7 cellular contexts compared by ENCODE assay signal in genomic region chr1:30651395-30651794, GRCh38.
DNase-seq lines count a peak whose midpoint lies in the region; ATAC-seq and TF ChIP-seq lines count a peak whose summit lies in the region.
"Not testable (repeated sequence)": the region's sequence is repeated elsewhere in the genome, so short reads cannot be mapped to it uniquely, and the experiment has no call there.

No MANE protein-coding gene starts in this region.

- not testable (repeated sequence) for TF ChIP-seq CTCF in DND-41 (IDR thresholded peaks at IDR 0.05; ENCODE audit: borderline replicate concordance, extremely low read depth, low read length, poor library complexity, severe bottlenecking); chondrocyte (IDR thresholded peaks at IDR 0.05); vagina (IDR thresholded peaks at IDR 0.05)

- not testable (repeated sequence) for ATAC-seq in DND-41 (ENCODE audit: insufficient read depth, low read depth)
- peak; percentile 7 for ATAC-seq in stimulated activated naive CD8-positive, alpha-beta T cell treated with anti-CD3 and anti-CD28 coated beads, Interleukin-15, amount 100 ng/mL, for 72 hours

- TF ChIP-seq POLR2A in vagina (IDR thresholded peaks at IDR 0.05), result not testable (repeated sequence)

- not testable (repeated sequence) for H3K4me3 Mint-ChIP-seq in chondrocyte (ENCODE audit: unreplicated experiment); stimulated activated naive CD8-positive, alpha-beta T cell treated with anti-CD3 and anti-CD28 coated beads, Interleukin-15, amount 100 ng/mL, for 72 hours

- not testable (repeated sequence) for H3K4me2 ChIP-seq in DND-41 (ENCODE audit: insufficient read depth, low read length); neuronal stem cell (ENCODE audit: insufficient read depth, low read length, poor library complexity, severe bottlenecking)

- H4K20me1 ChIP-seq in DND-41 (ENCODE audit: insufficient read depth, low read length), result not testable (repeated sequence)

- not testable (repeated sequence) for H3K14ac ChIP-seq in neuronal stem cell (ENCODE audit: low read length)

- not testable (repeated sequence) for H3K4me3 ChIP-seq in DND-41 (ENCODE audit: low read depth in 1 of 2, low read length in 2 of 2); neuronal stem cell (ENCODE audit: low read length in 2 of 2)
- peak overlapping the region in 1 of 2 donors; percentile 3 for H3K4me3 ChIP-seq in vagina

- not testable (repeated sequence) for H3K4me1 ChIP-seq in DND-41 (ENCODE audit: insufficient read depth, low read length)
- peaks cover 0 to 10% of the 10 kb centered on the region in 2 donors for H3K4me1 ChIP-seq in neuronal stem cell (ENCODE audit: control insufficient read depth in 2 of 2, insufficient read depth in 1 of 2, low read depth in 1 of 2, low read length in 2 of 2)
- H3K4me1 ChIP-seq in vagina, result peaks cover 26% of the 10 kb centered on the region

- H2AK5ac ChIP-seq in neuronal stem cell (ENCODE audit: low read depth, low read length), result peak overlapping the region; percentile 50

- intact Hi-C loops in vagina (cut with DNase I), result not testable (repeated sequence)

- H3K27me3 Mint-ChIP-seq in chondrocyte (ENCODE audit: low read depth), result peaks cover 26% of the 10 kb centered on the region
- peaks cover 42% of the 10 kb centered on the region for H3K27me3 Mint-ChIP-seq in stimulated activated naive CD8-positive, alpha-beta T cell treated with anti-CD3 and anti-CD28 coated beads, Interleukin-15, amount 100 ng/mL, for 72 hours

- not testable (repeated sequence) for H3K9ac ChIP-seq in DND-41 (ENCODE audit: low read depth, low read length)
- peak overlapping the region; percentile 30 for H3K9ac ChIP-seq in neuronal stem cell (ENCODE audit: low read depth, low read length, poor library complexity)

- peak overlapping the region; percentile 69 for H2BK15ac ChIP-seq in neuronal stem cell (ENCODE audit: low read length)

- H3K36me3 ChIP-seq in DND-41 (ENCODE audit: insufficient read depth, low read length); neuronal stem cell (replicated peaks in 1 of 2; ENCODE audit: control insufficient read depth in 2 of 2, insufficient read depth in 2 of 2, low read length in 2 of 2); vagina: not testable (repeated sequence)

- H3K9me3 ChIP-seq in DND-41 (ENCODE audit: insufficient read depth, low read length, severe bottlenecking); neuronal stem cell (replicated peaks in 1 of 2; ENCODE audit: control insufficient read depth in 2 of 2, insufficient read depth in 1 of 2, low read depth in 1 of 2, low read length in 2 of 2); vagina: not testable (repeated sequence)

- not testable (repeated sequence) for H4K91ac ChIP-seq in neuronal stem cell (ENCODE audit: low read depth, low read length, poor library complexity)

- H3K27ac Mint-ChIP-seq in chondrocyte (ENCODE audit: unreplicated experiment), result not testable (repeated sequence)
- H3K27ac Mint-ChIP-seq in stimulated activated naive CD8-positive, alpha-beta T cell treated with anti-CD3 and anti-CD28 coated beads, Interleukin-15, amount 100 ng/mL, for 72 hours, result peak overlapping the region in 1 of 2 donors; percentile 83

- no CpG with 5 or more reads among the region's 5 CpGs for WGBS in neuronal stem cell (ENCODE audit: extremely low coverage in 2 of 2, insufficient read length in 2 of 2, insufficient replicate concordance in 1 of 2), 2 donors

- not testable (repeated sequence) for H3K79me1 ChIP-seq in neuronal stem cell (ENCODE audit: low read depth, low read length)

- not testable (repeated sequence) for H3K9me3 Mint-ChIP-seq in chondrocyte (ENCODE audit: low read depth); stimulated activated naive CD8-positive, alpha-beta T cell treated with anti-CD3 and anti-CD28 coated beads, Interleukin-15, amount 100 ng/mL, for 72 hours

- DNase-seq in DND-41 (peak; percentile 24), NCI-H1436 (lab: John Stamatoyannopoulos, UW) (peak; percentile 16), chondrocyte (ENCODE audit: low spot score) (peak; percentile 40)
- not testable (repeated sequence) for DNase-seq in epithelial cell of prostate (ENCODE audit: low read depth, low spot score); neuronal stem cell (ENCODE audit: low spot score); stimulated activated naive CD8-positive, alpha-beta T cell treated with anti-CD3 and anti-CD28 coated beads, Interleukin-15, amount 100 ng/mL, for 72 hours; vagina (ENCODE audit: extremely low spot score in 2 of 2)

- not testable (repeated sequence) for H3K79me2 ChIP-seq in DND-41 (ENCODE audit: insufficient read depth, low read length)

- H2BK120ac ChIP-seq in neuronal stem cell (ENCODE audit: low read depth, low read length), result not testable (repeated sequence)

- not testable (repeated sequence) for H3K36me3 Mint-ChIP-seq in chondrocyte (ENCODE audit: low read depth)

- H3K23ac ChIP-seq in neuronal stem cell (ENCODE audit: low read depth, low read length, poor library complexity), result peak overlapping the region; percentile 86

- H3K4me1 Mint-ChIP-seq in chondrocyte (ENCODE audit: low read depth), result not testable (repeated sequence)
- peaks cover 26% of the 10 kb centered on the region for H3K4me1 Mint-ChIP-seq in stimulated activated naive CD8-positive, alpha-beta T cell treated with anti-CD3 and anti-CD28 coated beads, Interleukin-15, amount 100 ng/mL, for 72 hours

- not testable (repeated sequence) for H4K8ac ChIP-seq in neuronal stem cell (ENCODE audit: low read depth, low read length)

- H3K27me3 ChIP-seq in DND-41 (ENCODE audit: insufficient read depth, low read length, poor library complexity), result peaks cover 15% of the 10 kb centered on the region
- not testable (repeated sequence) for H3K27me3 ChIP-seq in neuronal stem cell (ENCODE audit: control insufficient read depth in 3 of 3, insufficient read depth in 3 of 3, low read depth in 1 of 3, low read length in 3 of 3); vagina

- not testable (repeated sequence) for H3K4ac ChIP-seq in neuronal stem cell (ENCODE audit: low read length)

- H3K27ac ChIP-seq in DND-41 (ENCODE audit: low read length); neuronal stem cell (replicated peaks; ENCODE audit: low read length): not testable (repeated sequence)
- H3K27ac ChIP-seq in epithelial cell of prostate (peak overlapping the region; percentile 99), vagina (peak overlapping the region; percentile 25)

- H2BK12ac ChIP-seq in neuronal stem cell (ENCODE audit: low read length), result peak overlapping the region; percentile 75

- not testable (repeated sequence) for H2BK5ac ChIP-seq in neuronal stem cell (ENCODE audit: low read length)

- H2AFZ ChIP-seq in DND-41 (ENCODE audit: low read depth, low read length); neuronal stem cell (ENCODE audit: low read length): not testable (repeated sequence)

- peak overlapping the region; percentile 16 for H3K18ac ChIP-seq in neuronal stem cell (ENCODE audit: low read length)
